ENCODE assay signal across 16 cellular contexts in the genomic region with DNA sequence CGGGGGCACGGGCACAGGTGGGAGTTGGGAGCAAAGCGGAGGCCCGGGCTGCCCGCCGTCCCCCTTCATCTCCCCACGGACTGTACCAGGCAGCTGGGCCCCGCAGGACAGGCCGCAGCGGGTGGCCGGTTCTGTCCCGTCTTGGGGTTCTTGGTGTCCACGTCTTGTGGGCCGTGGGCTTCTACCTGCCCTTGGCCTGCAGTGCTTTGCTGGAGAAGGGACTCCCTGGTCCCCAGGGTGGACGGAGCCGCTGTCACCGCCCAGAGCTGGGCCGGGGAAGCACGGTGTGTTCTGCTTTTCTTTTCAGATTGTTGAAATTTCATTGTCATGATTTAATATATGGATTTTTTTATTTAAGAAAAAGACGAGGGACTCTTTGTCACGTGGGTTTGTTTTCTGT. TPM values are rescaled to one million over a fixed set of nuclear protein-coding genes. Genes with fewer than 3 reads are reported as not detected.
"Had no signal": no experiment of that assay in that cellular context is flagged by ENCODE, and none has a peak within 500 bp of the region (broad histone marks: within the 10 kb centered on the region; RNA-seq: fewer than 3 reads in every experiment).

No MANE protein-coding gene starts in this region.

- H3K27me3 ChIP-seq: brain microvascular endothelial cell, testis had no signal

- H3K4me3 Mint-ChIP-seq: activated CD4-positive, alpha-beta memory T cell treated with anti-CD3 and anti-CD28 coated beads for 36 hours; activated naive CD8-positive, alpha-beta T cell; activated T-cell treated with anti-CD3 and anti-CD28 coated beads, Interleukin-2, amount 50 U/mL, for 4 hours; naive thymus-derived CD8-positive, alpha-beta T cell; stimulated activated naive CD8-positive, alpha-beta T cell treated with anti-CD3 and anti-CD28 coated beads, Interleukin-15, Interleukin-2, amounts not matched to agents 100 ng/mL and 50 ng/mL, for 24 hours; T-helper 2 cell treated with Interferon-gamma antibody and Interleukin-4, amounts not matched to agents 5 μg/mL and 100 μg/mL, for 36 hours had no signal

- ATAC-seq: activated T-cell treated with anti-CD3 and anti-CD28 coated beads, Interleukin-2, amount 50 U/mL, for 4 hours; naive thymus-derived CD8-positive, alpha-beta T cell had no signal

- H3K27ac Mint-ChIP-seq: activated CD4-positive, alpha-beta memory T cell treated with anti-CD3 and anti-CD28 coated beads for 36 hours; activated naive CD8-positive, alpha-beta T cell; stimulated activated naive CD8-positive, alpha-beta T cell treated with anti-CD3 and anti-CD28 coated beads, Interleukin-15, Interleukin-2, amounts not matched to agents 100 ng/mL and 50 ng/mL, for 24 hours; T-helper 2 cell treated with Interferon-gamma antibody and Interleukin-4, amounts not matched to agents 5 μg/mL and 100 μg/mL, for 36 hours had no signal

- H3K9me3 Mint-ChIP-seq: activated CD4-positive, alpha-beta memory T cell treated with anti-CD3 and anti-CD28 coated beads for 36 hours; activated T-cell treated with anti-CD3 and anti-CD28 coated beads, Interleukin-2, amount 50 U/mL, for 4 hours; naive thymus-derived CD8-positive, alpha-beta T cell; stimulated activated naive CD8-positive, alpha-beta T cell treated with anti-CD3 and anti-CD28 coated beads, Interleukin-15, Interleukin-2, amounts not matched to agents 100 ng/mL and 50 ng/mL, for 24 hours; T-helper 2 cell treated with Interferon-gamma antibody and Interleukin-4, amounts not matched to agents 5 μg/mL and 100 μg/mL, for 36 hours had no signal

- DNase-seq: activated CD4-positive, alpha-beta memory T cell treated with anti-CD3 and anti-CD28 coated beads for 36 hours; activated effector memory CD4-positive, alpha-beta T cell treated with anti-CD3 and anti-CD28 coated beads, Interleukin-2, amount 50 U/mL, for 16 hours; activated T-cell treated with anti-CD3 and anti-CD28 coated beads, Interleukin-2, amount 50 U/mL, for 4 hours; amygdala; brain microvascular endothelial cell; cerebellar nuclear complex; hypothalamus; mucosa of descending colon; naive thymus-derived CD8-positive, alpha-beta T cell; stimulated activated CD4-positive, alpha-beta T cell treated with anti-CD3 and anti-CD28 coated beads, Interleukin-2, amount 100 ng/mL, for 48 hours; stimulated activated CD8-positive, alpha-beta memory T cell treated with anti-CD3 and anti-CD28 coated beads, Interleukin-4, amount 100 ng/mL, for 48 hours; testis had no signal

- H3K9me3 ChIP-seq: mucosa of descending colon, testis had no signal

- H3K27me3 Mint-ChIP-seq: activated CD4-positive, alpha-beta memory T cell treated with anti-CD3 and anti-CD28 coated beads for 36 hours; activated naive CD8-positive, alpha-beta T cell; naive thymus-derived CD8-positive, alpha-beta T cell; stimulated activated naive CD8-positive, alpha-beta T cell treated with anti-CD3 and anti-CD28 coated beads, Interleukin-15, Interleukin-2, amounts not matched to agents 100 ng/mL and 50 ng/mL, for 24 hours had no signal

- H3K36me3 Mint-ChIP-seq: activated naive CD8-positive, alpha-beta T cell had no signal

- H3K27ac ChIP-seq: brain microvascular endothelial cell, testis had no signal

- H3K4me3 ChIP-seq: lung, mucosa of descending colon, testis had no signal

RNA-seq across cellular contexts. Expression of gene TMEM184A, which starts 13.7 kb away (rescaled TPM):
- total RNA-seq: activated CD4-positive, alpha-beta memory T cell treated with anti-CD3 and anti-CD28 coated beads for 36 hours; naive thymus-derived CD8-positive, alpha-beta T cell had no signal
